Comparison of ENCODE assay signal across 21 cellular contexts in genomic region chr1:86119214-86119764, GRCh38. TPM values are rescaled to one million over a fixed set of nuclear protein-coding genes. Genes with fewer than 3 reads are reported as not detected.
DNase-seq lines count a peak whose midpoint lies in the region; ATAC-seq, FAIRE-seq and TF ChIP-seq lines count a peak whose summit lies in the region.
"Had no signal": no experiment of that assay in that cellular context is flagged by ENCODE, and none has a peak within 500 bp of the region (broad histone marks: within the 10 kb centered on the region; RNA-seq: fewer than 3 reads in every experiment).

No MANE protein-coding gene starts in this region.

- H3K36me3 ChIP-seq in DND-41 (ENCODE audit: insufficient read depth, low read length) (no peaks in the 10 kb centered on the region), H1 (ENCODE audit: control insufficient read depth in 2 of 4, insufficient read depth in 4 of 4, low read length in 3 of 4) (no peaks in the 10 kb centered on the region), BE2C (no peaks in the 10 kb centered on the region)

- H4K5ac ChIP-seq in H1 (ENCODE audit: insufficient read length, low read depth, low read length) = no peak overlapping the region

- no peak for FAIRE-seq in H1 (lab: Jason Lieb, UNC)
- FAIRE-seq: G401.6 had no signal

- H4K91ac ChIP-seq in H1 (replicated peaks; ENCODE audit: insufficient read length, low read length) = no peak overlapping the region

- intact Hi-C loops in cardiac septum (cut with DNase I) = no loop called here

- TF ChIP-seq CTCF in DND-41 (IDR thresholded peaks at IDR 0.05; ENCODE audit: borderline replicate concordance, extremely low read depth, low read length, poor library complexity, severe bottlenecking) (no peak), GM12865 (IDR thresholded peaks at IDR 0.05; ENCODE audit: insufficient read depth, low read depth, low read length, missing control alignments) (no peak), H1 (IDR thresholded peaks at IDR 0.05; ENCODE audit: control extremely low read depth in 1 of 3, insufficient read depth in 1 of 3, low read depth in 1 of 3, low read length in 3 of 3) (no peak), BE2C (IDR thresholded peaks at IDR 0.05; ENCODE audit: low read depth, low read length) (no peak)

- no peak overlapping the region for H2AK5ac ChIP-seq in H1 (ENCODE audit: low read depth, low read length)

- no peak overlapping the region for H3K14ac ChIP-seq in H1 (ENCODE audit: insufficient read length)

- H3K9me3 ChIP-seq in DND-41 (ENCODE audit: insufficient read depth, low read length, severe bottlenecking) = no peaks in the 10 kb centered on the region
- H3K9me3 ChIP-seq in H1 (ENCODE audit: insufficient read depth in 2 of 2, low read depth in 1 of 2, low read length in 1 of 2) = no peaks in the 10 kb centered on the region
- no peaks in the 10 kb centered on the region for H3K9me3 ChIP-seq in BE2C
- H3K9me3 ChIP-seq: SK-N-SH had no signal

- no peak overlapping the region for H2BK120ac ChIP-seq in H1 (replicated peaks; ENCODE audit: low read depth, low read length)

- TF ChIP-seq POLR2A in H1 (IDR thresholded peaks at IDR 0.05; ENCODE audit: control extremely low read depth in 1 of 2, low read depth in 2 of 2, low read length in 2 of 2) = no peak

- TF ChIP-seq RAD21 in H1 (IDR thresholded peaks at IDR 0.05 in 1 of 2, conservative IDR thresholded peaks at IDR 0.05 in 1 of 2; ENCODE audit: low read depth in 2 of 2, low read length in 2 of 2) = no peak

- H2BK20ac ChIP-seq in H1 (ENCODE audit: low read length) = no peak overlapping the region

- H3K4me1 ChIP-seq in DND-41 (ENCODE audit: insufficient read depth, low read length) = peaks cover 30% of the 10 kb centered on the region
- H3K4me1 ChIP-seq in H1 (replicated peaks in 1 of 4; ENCODE audit: control insufficient read depth in 3 of 4, insufficient read depth in 4 of 4, low read length in 3 of 4) = no peaks in the 10 kb centered on the region
- H3K4me1 ChIP-seq in BE2C = no peaks in the 10 kb centered on the region

- H3K23ac ChIP-seq in H1 (ENCODE audit: insufficient read length) = no peak overlapping the region

- WGBS in H1 (ENCODE audit: extremely low coverage in 1 of 2, insufficient coverage in 1 of 2, insufficient read length in 1 of 2, insufficient replicate concordance in 2 of 2, low coverage in 1 of 2, low lambda C conversion rate in 2 of 2, missing lambda C conversion rate in 1 of 2), 2 experiments = 91% methylated on average over 3 of the region's 3 CpGs; no CpG with 5 or more reads in 1 of the 2 experiments

- H3K79me1 ChIP-seq in H1 (ENCODE audit: low read depth, low read length) = no peaks in the 10 kb centered on the region

- POLR2A ChIA-PET in H1 (lab: Charles Lee; ENCODE audit: partially characterized antibody) = no interaction called here

- no peak overlapping the region for H3K27ac ChIP-seq in DND-41 (ENCODE audit: low read length)
- H3K27ac ChIP-seq in H1 (ENCODE audit: low read depth, low read length) = no peak overlapping the region

- H3K4me2 ChIP-seq in DND-41 (ENCODE audit: insufficient read depth, low read length) (no peak overlapping the region), H1 (ENCODE audit: insufficient read depth in 1 of 2, low read depth in 2 of 2, low read length in 2 of 2) (no peak overlapping the region)
- H3K4me2 ChIP-seq: SK-N-SH had no signal

- CTCF ChIA-PET in H1 (lab: Charles Lee; ENCODE audit: partially characterized antibody) = interaction anchor here (0.6 to 0.9 kb wide), 2 partner anchors 159 to 176 kb away, joined by 3 read pairs; no protein-coding TSS in a partner anchor

- DNase-seq in DND-41 = no peak
- peak; percentile 9 for DNase-seq in GM12865 (ENCODE audit: low read depth)
- peak; percentile 11 for DNase-seq in NCI-H226
- no peak for DNase-seq in H1 (ENCODE audit: low read depth in 1 of 2, low spot score in 2 of 2)
- no peak for DNase-seq in EL
- no peak for DNase-seq in H4 (ENCODE audit: low spot score)
- no peak for DNase-seq in cardiac septum (ENCODE audit: low spot score)
- DNase-seq in BE2C = no peak
- DNase-seq: ACHN; AML-193; DMS79; GOT3; KG1; NCI-H1092 treated with DMSO at 0.1 percent for 48 hours; NCI-H1694; NCI-H2081 treated with DMSO at 0.1 percent for 48 hours; NCI-H748 treated with DMSO at 0.1 percent for 48 hours; NK-92 treated with Interleukin-12 subunit alpha and Interleukin-12 subunit beta, amount 100 ng/mL, for 24 hours; SHP77; SK-N-SH had no signal

- ATAC-seq in DND-41 (ENCODE audit: insufficient read depth, low read depth) = peak; percentile 50

- H2BK12ac ChIP-seq in H1 (ENCODE audit: low read depth, low read length) = no peak overlapping the region

- H2BK5ac ChIP-seq in H1 (ENCODE audit: low read depth, low read length) = no peak overlapping the region

- H2BK15ac ChIP-seq in H1 (ENCODE audit: low read length) = no peak overlapping the region

- no peak overlapping the region for H4K8ac ChIP-seq in H1 (ENCODE audit: extremely low read depth, insufficient read depth, low read length)

- H3K4me3 ChIP-seq in DND-41 (ENCODE audit: low read depth in 1 of 2, low read length in 2 of 2) (no peak overlapping the region), GM12865 (ENCODE audit: low read depth, low read length) (no peak overlapping the region), H1 (ENCODE audit: extremely low read depth in 1 of 4, insufficient read depth in 2 of 4, low read depth in 3 of 4, low read length in 4 of 4) (no peak overlapping the region), BE2C (ENCODE audit: low read depth, low read length) (no peak overlapping the region)

- no peak for TF ChIP-seq EP300 in H1 (IDR thresholded peaks at IDR 0.05; ENCODE audit: borderline replicate concordance in 1 of 2, low read depth in 2 of 2, low read length in 2 of 2)

- H2AFZ ChIP-seq in DND-41 (ENCODE audit: low read depth, low read length) (no peak overlapping the region), H1 (ENCODE audit: low read length) (no peak overlapping the region)

- H4K20me1 ChIP-seq in DND-41 (ENCODE audit: insufficient read depth, low read length) (no peaks in the 10 kb centered on the region), H1 (replicated peaks in 1 of 2; ENCODE audit: control insufficient read depth in 1 of 2, insufficient read depth in 2 of 2, low read length in 2 of 2) (no peaks in the 10 kb centered on the region)

- H3K18ac ChIP-seq in H1 (ENCODE audit: extremely low read depth, low read length) = no peak overlapping the region

- H3K79me2 ChIP-seq in DND-41 (ENCODE audit: insufficient read depth, low read length) (no peaks in the 10 kb centered on the region), H1 (ENCODE audit: control insufficient read depth in 1 of 2, insufficient read depth in 2 of 2, low read length in 2 of 2) (no peaks in the 10 kb centered on the region)

- H3K27me3 ChIP-seq in DND-41 (ENCODE audit: insufficient read depth, low read length, poor library complexity) (no peaks in the 10 kb centered on the region), H1 (replicated peaks in 1 of 4; ENCODE audit: control insufficient read depth in 3 of 4, extremely low read depth in 1 of 4, insufficient read depth in 3 of 4, low read length in 3 of 4) (no peaks in the 10 kb centered on the region), BE2C (no peaks in the 10 kb centered on the region)

- no peaks in the 10 kb centered on the region for H3K23me2 ChIP-seq in H1 (ENCODE audit: low read depth, low read length)

- no peak overlapping the region for H3K56ac ChIP-seq in H1 (replicated peaks; ENCODE audit: insufficient read length, low read depth, low read length)

- H3K9ac ChIP-seq in DND-41 (ENCODE audit: low read depth, low read length) = no peak overlapping the region
- no peak overlapping the region for H3K9ac ChIP-seq in H1 (replicated peaks in 1 of 4; ENCODE audit: extremely low read depth in 1 of 4, low read depth in 3 of 4, low read length in 3 of 4)
- H3K9ac ChIP-seq: SK-N-SH had no signal

- H3K4ac ChIP-seq in H1 (replicated peaks; ENCODE audit: insufficient read length, low read depth, low read length) = no peak overlapping the region

TF ChIP-seq in H1, 55 proteins besides CTCF, POLR2A, EP300 and RAD21:
- TF ChIP-seq NANOG (IDR thresholded peaks at IDR 0.05; ENCODE audit: insufficient read depth, low read depth, low read length, poor library complexity, severe bottlenecking) (no peak), BRCA1 (IDR thresholded peaks at IDR 0.05; ENCODE audit: low read depth, low read length) (no peak), USF2 (IDR thresholded peaks at IDR 0.05; ENCODE audit: low read length) (no peak), TAF7 (optimal IDR thresholded peaks at IDR 0.05; ENCODE audit: borderline replicate concordance, low read depth, low read length) (no peak), NRF1 (IDR thresholded peaks at IDR 0.05; ENCODE audit: low read depth, low read length) (no peak), BACH1 (IDR thresholded peaks at IDR 0.05; ENCODE audit: low read length) (no peak), CEBPB (IDR thresholded peaks at IDR 0.05; ENCODE audit: low read depth, low read length) (peak; percentile 31; the same call in 1 of the 2 replicates), TEAD4 (IDR thresholded peaks at IDR 0.05; ENCODE audit: low read depth, low read length) (no peak)

RNA-seq across cellular contexts. Expression of gene COL24A1, which starts 37.3 kb away (rescaled TPM):
- total RNA-seq in H1 (2021; fragmentation: NEBNext Ultra II Directional; extraction: Animal tissue kit (Norgen Biotek cat#: 25700)) = 0.77 and 1.1 TPM in 2 replicates
- 0.23 and 0.46 TPM in 2 replicates for polyA plus RNA-seq in H1 (2011; rRNA removed)
- 0.25 TPM for polyA plus RNA-seq in H1 (2011; cell fraction: cytosol; rRNA removed)
- 2.4 TPM for polyA plus RNA-seq in H1 (2011; cell fraction: nucleus; rRNA removed)
- 0.47 to 0.53 TPM (median 0.52 TPM) in 4 replicates for polyA plus RNA-seq in H1 (2012, experiment 1 of 2)
- 0.07 TPM for polyA plus RNA-seq in H1 (2012, experiment 2 of 2)
- polyA plus RNA-seq in H1 (2013, experiment 1 of 2) = 0.59 TPM
- polyA plus RNA-seq in H1 (2013, experiment 2 of 2) = 0.59 TPM
- polyA minus RNA-seq in H1 (2011; rRNA and poly(A)+ RNA removed) = 0.44 and 0.66 TPM in 2 replicates
- polyA minus RNA-seq in H1 (2011; cell fraction: cytosol; rRNA and poly(A)+ RNA removed) = 0.37 TPM
- 2.6 TPM for polyA minus RNA-seq in H1 (2011; cell fraction: nucleus; rRNA and poly(A)+ RNA removed)
- 0.78 and 0.91 TPM in 2 replicates for total RNA-seq in H4 (2014; rRNA removed; shearing (Covaris generic))
- total RNA-seq in cardiac septum = 1.3 TPM
- 0.20 TPM for polyA plus RNA-seq in BE2C (2012; ENCODE audit: insufficient read depth, insufficient read length, low read depth)
- polyA plus RNA-seq: SK-N-SH had no signal

Comparison
In these comparisons a context has a peak if more than half of its experiments do, and no peak if none do; other contexts are left out.
1. DNase-seq: peak in GM12865 (single experiment) and NCI-H226 (single experiment); none in DND-41 (single experiment), H1 (0 of 2), EL (single experiment), H4 (single experiment), cardiac septum (single experiment) and BE2C (single experiment).